8 cellular contexts compared by ENCODE assay signal in the genomic region with DNA sequence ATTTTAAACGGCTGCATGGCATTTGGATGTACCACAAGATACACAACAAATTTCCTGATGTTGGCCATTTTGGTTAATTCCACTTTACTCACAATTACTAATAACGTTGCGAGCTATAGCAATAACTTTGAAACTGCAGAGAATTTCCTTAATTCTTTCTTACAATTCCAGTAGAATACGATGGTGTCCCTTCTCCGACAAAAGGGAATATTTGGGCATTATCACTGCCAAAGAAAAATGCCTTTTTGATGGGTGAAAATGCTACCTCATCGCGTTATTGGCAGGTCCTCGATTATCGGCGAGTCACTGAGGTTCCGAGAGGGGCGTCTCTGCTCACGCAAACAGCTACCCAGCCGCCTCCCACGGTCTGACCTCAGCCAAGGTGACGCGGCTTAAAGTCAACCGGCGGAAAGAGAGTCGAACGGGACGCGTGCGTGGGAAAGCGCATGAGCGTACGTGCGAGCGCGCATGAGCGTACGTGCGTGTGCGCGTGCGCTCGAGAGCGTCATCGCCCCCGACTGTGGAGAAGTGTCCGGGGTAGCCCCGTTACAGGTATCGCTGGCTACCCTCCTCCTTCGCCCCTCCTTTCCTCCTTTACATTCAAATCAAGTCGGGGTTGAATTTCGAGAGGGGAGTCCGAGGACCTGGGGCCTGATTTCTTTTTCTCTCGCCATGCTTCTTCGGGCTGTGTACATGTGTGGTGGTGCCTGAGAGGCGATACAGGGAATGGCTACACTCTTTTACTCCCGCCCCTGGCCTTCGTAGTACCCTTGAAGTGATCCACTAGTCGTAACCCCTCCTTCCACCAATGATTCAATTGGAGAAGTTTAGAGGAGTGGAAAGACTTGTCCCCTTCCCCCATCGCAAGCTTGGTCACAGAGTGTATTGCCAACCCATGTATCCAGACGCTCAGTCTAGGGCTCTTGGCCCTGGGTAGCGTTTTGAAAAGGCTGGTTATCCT. TPM values are rescaled to one million over a fixed set of nuclear protein-coding genes. Genes with fewer than 3 reads are reported as not detected.
DNase-seq lines count a peak whose midpoint lies in the region; ATAC-seq and TF ChIP-seq lines count a peak whose summit lies in the region.

A gene (plus strand): TSS at position 495 of the 961 bp plus-strand sequence. CDS start 931 bp downstream, outside the sequence.

- POLR2A ChIA-PET in RWPE1 (lab: Yijun Ruan, JAX; ENCODE audit: low non-redundant PET): no interaction called here
- POLR2A ChIA-PET in naive thymus-derived CD8-positive, alpha-beta T cell (lab: Charles Lee): interaction anchor here (1.3 kb wide), 1 partner anchor 9 kb away, joined by 5 read pairs; no protein-coding TSS in a partner anchor

- CTCF ChIA-PET in RWPE1 (lab: Yijun Ruan, JAX): interaction anchor here (0.7 kb wide), 1 partner anchor 497 kb away, joined by 4 read pairs; no protein-coding TSS in a partner anchor

- TF ChIP-seq CTCF in LNCaP clone FGC (IDR thresholded peaks at IDR 0.05; ENCODE audit: control insufficient read depth, extremely low read depth, insufficient read depth) (no peak), RWPE1 (conservative IDR thresholded peaks at IDR 0.05; ENCODE audit: low read depth) (no peak)

- no peaks in the 10 kb centered on the region for H3K9me3 Mint-ChIP-seq in naive thymus-derived CD8-positive, alpha-beta T cell
- no peaks in the 10 kb centered on the region for H3K9me3 Mint-ChIP-seq in stimulated activated naive B cell treated with anti-CD40 and anti-IgM and Interleukin-4, amounts not matched to agents 10 μg/mL and 1 μg/mL and 100 μg/mL, for 72 hours

- peak within 1 kb of the TSS; percentile 92 to 99 (median 98) for H3K27ac Mint-ChIP-seq in naive thymus-derived CD8-positive, alpha-beta T cell
- H3K27ac Mint-ChIP-seq in stimulated activated naive B cell treated with anti-CD40 and anti-IgM and Interleukin-4, amounts not matched to agents 10 μg/mL and 1 μg/mL and 100 μg/mL, for 72 hours: peak within 1 kb of the TSS; percentile 98

- DNase-seq in EH (ENCODE audit: low read depth): peak; percentile 89
- peak; percentile 28 for DNase-seq in GOT3 (lab: John Stamatoyannopoulos, UW)
- peak; percentile 85 for DNase-seq in LNCaP clone FGC (ENCODE audit: low read depth)
- peak; percentile 71 for DNase-seq in RWPE1 (ENCODE audit: low spot score)
- DNase-seq in activated T-helper 1 cell treated with anti-CD3 and anti-CD28 coated beads, Interleukin-2, amount 50 U/mL, for 16 hours (ENCODE audit: low read depth in 1 of 2, low spot score in 1 of 2): peak; percentile 75 to 90
- peak; percentile 89 for DNase-seq in fibroblast of peridontal ligament (ENCODE audit: extremely low read depth)
- DNase-seq in naive thymus-derived CD8-positive, alpha-beta T cell: peak; percentile 78 to 95 (median 90)
- peak; percentile 93 for DNase-seq in stimulated activated naive B cell treated with anti-CD40 and anti-IgM and Interleukin-4, amounts not matched to agents 10 μg/mL and 1 μg/mL and 100 μg/mL, for 72 hours

- peak within 1 kb of the TSS; percentile 86 for H3K4me3 ChIP-seq in LNCaP clone FGC (ENCODE audit: low read depth, low read length)

- H3K4me1 Mint-ChIP-seq in naive thymus-derived CD8-positive, alpha-beta T cell: peaks cover 17 to 53% (median 47%) of the 10 kb centered on the region in 4 donors
- peaks cover 17 to 18% of the 10 kb centered on the region in 2 donors for H3K4me1 Mint-ChIP-seq in stimulated activated naive B cell treated with anti-CD40 and anti-IgM and Interleukin-4, amounts not matched to agents 10 μg/mL and 1 μg/mL and 100 μg/mL, for 72 hours

- peaks cover 0 to 9% (median 4%) of the 10 kb centered on the region in 3 donors for H3K36me3 Mint-ChIP-seq in naive thymus-derived CD8-positive, alpha-beta T cell
- peaks cover 8 to 18% of the 10 kb centered on the region in 2 donors for H3K36me3 Mint-ChIP-seq in stimulated activated naive B cell treated with anti-CD40 and anti-IgM and Interleukin-4, amounts not matched to agents 10 μg/mL and 1 μg/mL and 100 μg/mL, for 72 hours

- ATAC-seq in naive thymus-derived CD8-positive, alpha-beta T cell: peak; percentile 93 to 94
- peak; percentile 93 to 97 for ATAC-seq in stimulated activated naive B cell treated with anti-CD40 and anti-IgM and Interleukin-4, amounts not matched to agents 10 μg/mL and 1 μg/mL and 100 μg/mL, for 72 hours (replicated peaks)

- H3K27me3 Mint-ChIP-seq in naive thymus-derived CD8-positive, alpha-beta T cell: no peaks in the 10 kb centered on the region
- H3K27me3 Mint-ChIP-seq in stimulated activated naive B cell treated with anti-CD40 and anti-IgM and Interleukin-4, amounts not matched to agents 10 μg/mL and 1 μg/mL and 100 μg/mL, for 72 hours: no peaks in the 10 kb centered on the region

- peak within 1 kb of the TSS; percentile 80 for H3K27ac ChIP-seq in RWPE1

- peak within 1 kb of the TSS; percentile 94 to 99 (median 98) for H3K4me3 Mint-ChIP-seq in naive thymus-derived CD8-positive, alpha-beta T cell
- H3K4me3 Mint-ChIP-seq in stimulated activated naive B cell treated with anti-CD40 and anti-IgM and Interleukin-4, amounts not matched to agents 10 μg/mL and 1 μg/mL and 100 μg/mL, for 72 hours: peak within 1 kb of the TSS; percentile 91

RNA-seq across cellular contexts. Expression of the gene that starts here (rescaled TPM):
- total RNA-seq in naive thymus-derived CD8-positive, alpha-beta T cell: 10 to 100 TPM; 12.3 to 13.6 TPM
- 10 to 100 TPM; 10.3 to 14.4 (median 11.4) TPM for polyA plus RNA-seq in naive thymus-derived CD8-positive, alpha-beta T cell

Comparison
In these comparisons a context has a peak if more than half of its experiments do, and no peak if none do; other contexts are left out.
1. Peak in every context shown above with its lines: DNase-seq, ATAC-seq, H3K4me3 ChIP-seq and H3K27ac ChIP-seq.
2. DNase-seq: peak in every context shown above with its lines; median percentile 93 in stimulated activated naive B cell treated with anti-CD40 and anti-IgM and Interleukin-4, amounts not matched to agents 10 μg/mL and 1 μg/mL and 100 μg/mL, for 72 hours; 90 in naive thymus-derived CD8-positive, alpha-beta T cell; 89 in EH; 89 in fibroblast of peridontal ligament; 85 in LNCaP clone FGC; 82 in activated T-helper 1 cell treated with anti-CD3 and anti-CD28 coated beads, Interleukin-2, amount 50 U/mL, for 16 hours; 71 in RWPE1; 28 in GOT3.